ENCODE assay signal across 2 cellular contexts in genomic region chr17:21404106-21404505, GRCh38. TPM values are rescaled to one million over a fixed set of nuclear protein-coding genes. Genes with fewer than 3 reads are reported as not detected.
"Had no signal": no experiment of that assay in that cellular context is flagged by ENCODE, and none has a peak within 500 bp of the region (broad histone marks: within the 10 kb centered on the region; RNA-seq: fewer than 3 reads in every experiment).

No MANE protein-coding gene starts in this region.

RNA-seq across cellular contexts. Expression of gene KCNJ12, which starts 27.9 kb away (rescaled TPM):
- total RNA-seq: HT-29, MCF 10A had no signal
